10 cellular contexts compared by ENCODE assay signal in the genomic region with DNA sequence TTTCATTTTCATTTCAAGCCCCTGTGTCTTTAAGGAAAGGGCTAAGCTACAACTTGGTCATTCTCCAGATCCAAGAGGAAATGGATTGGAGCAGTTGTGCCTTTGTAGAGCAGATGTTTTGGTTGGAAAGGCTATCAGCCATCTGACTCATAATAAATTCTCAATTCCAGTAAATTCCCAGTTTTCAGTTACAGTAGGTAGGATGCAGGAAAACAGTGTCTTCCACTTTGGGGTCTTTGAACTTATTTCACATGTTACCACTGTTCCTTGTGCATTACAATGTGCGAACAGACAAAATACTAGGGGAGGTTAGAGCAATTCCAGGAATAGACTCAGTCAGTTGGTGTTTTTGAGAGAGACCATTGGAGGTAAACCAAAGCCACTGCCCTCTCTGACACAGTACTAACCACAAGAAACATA.
DNase-seq lines count a peak whose midpoint lies in the region; ATAC-seq and TF ChIP-seq lines count a peak whose summit lies in the region.
"Had no signal": no experiment of that assay in that cellular context is flagged by ENCODE, and none has a peak within 500 bp of the region (broad histone marks: within the 10 kb centered on the region; RNA-seq: fewer than 3 reads in every experiment).

No MANE protein-coding gene starts in this region.

- TF ChIP-seq CTCF in HFF-Myc (IDR thresholded peaks at IDR 0.05; ENCODE audit: low read depth, low read length, missing control alignments) (no peak), astrocyte of the cerebellum (IDR thresholded peaks at IDR 0.05; ENCODE audit: low read depth, low read length, missing control alignments) (no peak), stomach (IDR thresholded peaks at IDR 0.05) (no peak), nephron progenitor cell (IDR thresholded peaks at IDR 0.05) (no peak)

- no peaks in the 10 kb centered on the region for H3K36me3 ChIP-seq in stomach

- no peaks in the 10 kb centered on the region for H3K36me3 Mint-ChIP-seq in nephron progenitor cell (ENCODE audit: low read depth)

- H3K27ac Mint-ChIP-seq in nephron progenitor cell, result no peak overlapping the region
- H3K27ac Mint-ChIP-seq: activated T-cell treated with anti-CD3 and anti-CD28 coated beads, Interleukin-2, amount 50 U/mL, for 72 hours had no signal

- TF ChIP-seq POLR2A in stomach (IDR thresholded peaks at IDR 0.05), result no peak

- in situ Hi-C loops in astrocyte of the cerebellum (cut with HindIII; ENCODE audit: low sequenced_read_pairs), result no loop called here

- no peaks in the 10 kb centered on the region for H3K4me1 Mint-ChIP-seq in nephron progenitor cell

- H3K9me3 ChIP-seq in right cardiac atrium (ENCODE audit: control insufficient read depth, low read length) (no peaks in the 10 kb centered on the region), stomach (no peaks in the 10 kb centered on the region)

- H3K27ac ChIP-seq in right cardiac atrium (ENCODE audit: low read length), result peak overlapping the region; percentile 64
- H3K27ac ChIP-seq in stomach, result peak overlapping the region in 4 of 5 donors; percentile 28 to 43 (median 40)

- H3K4me1 ChIP-seq in right cardiac atrium (ENCODE audit: control insufficient read depth, insufficient read depth, low read length) (peaks cover 3% of the 10 kb centered on the region), stomach (peaks cover 0 to 30% (median 5%) of the 10 kb centered on the region in 4 donors)

- H3K27me3 ChIP-seq in right cardiac atrium (ENCODE audit: control insufficient read depth, insufficient read depth) (no peaks in the 10 kb centered on the region), stomach (no peaks in the 10 kb centered on the region)

- H3K4me3 ChIP-seq in HFF-Myc (replicated peaks; ENCODE audit: low read depth, low read length) (no peak overlapping the region; the same call in 1 of the 2 replicates), astrocyte of the cerebellum (ENCODE audit: low read depth, low read length) (no peak overlapping the region), right cardiac atrium (ENCODE audit: low read length) (peak overlapping the region; percentile 33), stomach (no peak overlapping the region)

- TF ChIP-seq EP300 in stomach (IDR thresholded peaks at IDR 0.05), result no peak

- H3K9me3 Mint-ChIP-seq in nephron progenitor cell, result no peaks in the 10 kb centered on the region
- H3K9me3 Mint-ChIP-seq: activated T-cell treated with anti-CD3 and anti-CD28 coated beads, Interleukin-2, amount 50 U/mL, for 72 hours had no signal

- 19% methylated on average over 1 of the region's 1 CpG for WGBS in right cardiac atrium
- WGBS in stomach, 5 donors, result 68 to 80% (median 74%) methylated on average over 1 of the region's 1 CpG

- intact Hi-C loops in right cardiac atrium (cut with DNase I), result no loop called here
- intact Hi-C loops in stomach (cut with DNase I; ENCODE audit: low total_unique reads), result no loop called here

- ATAC-seq in right cardiac atrium (peak; percentile 87 to 93), HG02938 (IDR thresholded peaks at IDR 0.05; ENCODE audit: unreplicated experiment) (no peak), HG03280 (IDR thresholded peaks at IDR 0.05; ENCODE audit: unreplicated experiment) (no peak)

- DNase-seq in HFF-Myc (ENCODE audit: extremely low read depth, low read depth) (peak; percentile 85), astrocyte of the cerebellum (ENCODE audit: low read depth) (peak; percentile 86), right cardiac atrium (no peak), stomach (no peak), nephron progenitor cell (no peak), NCI-H1092 (lab: John Stamatoyannopoulos, UW) (no peak)
- DNase-seq: activated T-cell treated with anti-CD3 and anti-CD28 coated beads, Interleukin-2, amount 50 U/mL, for 72 hours; NCI-H187 had no signal

- H3K4me3 Mint-ChIP-seq in nephron progenitor cell, result no peak overlapping the region
- H3K4me3 Mint-ChIP-seq: activated T-cell treated with anti-CD3 and anti-CD28 coated beads, Interleukin-2, amount 50 U/mL, for 72 hours had no signal

- H3K27me3 Mint-ChIP-seq in nephron progenitor cell (ENCODE audit: low read depth, poor library complexity), result no peaks in the 10 kb centered on the region

Comparison
In these comparisons a context has a peak if more than half of its experiments do, and no peak if none do; other contexts are left out.
1. DNase-seq: peak in HFF-Myc (single experiment) and astrocyte of the cerebellum (single experiment); none in right cardiac atrium (0 of 3), stomach (single experiment), nephron progenitor cell (single experiment) and NCI-H1092 (single experiment).
2. ATAC-seq: peak in right cardiac atrium (2 of 2); none in HG02938 (single experiment) and HG03280 (single experiment).